9 cellular contexts compared by ENCODE assay signal in genomic region chr7:610531-611280, GRCh38.
DNase-seq lines count a peak whose midpoint lies in the region; ATAC-seq and TF ChIP-seq lines count a peak whose summit lies in the region.
"Had no signal": no experiment of that assay in that cellular context is flagged by ENCODE, and none has a peak within 500 bp of the region (broad histone marks: within the 10 kb centered on the region; RNA-seq: fewer than 3 reads in every experiment).

No MANE protein-coding gene starts in this region.

- DNase-seq in NOMO-1 treated with DMSO at 0.1 percent for 48 hours (lab: John Stamatoyannopoulos, UW; ENCODE audit: unreplicated experiment) = peak; percentile 50
- DNase-seq in NOMO-1 treated with dmso at 0.1 percent for 144 hours (lab: John Stamatoyannopoulos, UW; ENCODE audit: unreplicated experiment) = no peak
- peak; percentile 53 to 71 for DNase-seq in cardiac fibroblast (ENCODE audit: low read depth in 2 of 2)
- no peak for DNase-seq in left lobe of liver (ENCODE audit: low spot score)
- DNase-seq in germinal center (ENCODE audit: low spot score) = no peak
- DNase-seq: NCI-H1417 treated with DMSO at 0.1 percent for 48 hours had no signal

- H3K27ac Mint-ChIP-seq in stimulated activated naive CD8-positive, alpha-beta T cell treated with anti-CD3 and anti-CD28 coated beads, Interleukin-15, Interleukin-2, amounts not matched to agents 100 ng/mL and 50 ng/mL, for 24 hours = peak overlapping the region; percentile 92

- no peak for TF ChIP-seq CTCF in cardiac fibroblast (IDR thresholded peaks at IDR 0.05; ENCODE audit: low read depth, low read length)

- ATAC-seq in left lobe of liver = peak; percentile 69
- ATAC-seq in HG03342 (IDR thresholded peaks at IDR 0.05; ENCODE audit: unreplicated experiment) = no peak
- ATAC-seq in HG03175 (IDR thresholded peaks at IDR 0.05; ENCODE audit: unreplicated experiment) = no peak

- peaks cover 51% of the 10 kb centered on the region for H3K36me3 Mint-ChIP-seq in stimulated activated naive CD8-positive, alpha-beta T cell treated with anti-CD3 and anti-CD28 coated beads, Interleukin-15, Interleukin-2, amounts not matched to agents 100 ng/mL and 50 ng/mL, for 24 hours (ENCODE audit: low read depth)

- H3K9me3 Mint-ChIP-seq in stimulated activated naive CD8-positive, alpha-beta T cell treated with anti-CD3 and anti-CD28 coated beads, Interleukin-15, Interleukin-2, amounts not matched to agents 100 ng/mL and 50 ng/mL, for 24 hours = peaks cover 11% of the 10 kb centered on the region

- peaks cover 79% of the 10 kb centered on the region for H3K4me1 Mint-ChIP-seq in stimulated activated naive CD8-positive, alpha-beta T cell treated with anti-CD3 and anti-CD28 coated beads, Interleukin-15, Interleukin-2, amounts not matched to agents 100 ng/mL and 50 ng/mL, for 24 hours (ENCODE audit: low read depth)

- no peaks in the 10 kb centered on the region for H3K27me3 Mint-ChIP-seq in stimulated activated naive CD8-positive, alpha-beta T cell treated with anti-CD3 and anti-CD28 coated beads, Interleukin-15, Interleukin-2, amounts not matched to agents 100 ng/mL and 50 ng/mL, for 24 hours

- H3K4me3 Mint-ChIP-seq in stimulated activated naive CD8-positive, alpha-beta T cell treated with anti-CD3 and anti-CD28 coated beads, Interleukin-15, Interleukin-2, amounts not matched to agents 100 ng/mL and 50 ng/mL, for 24 hours = peak overlapping the region; percentile 84

- no peak overlapping the region for H3K4me3 ChIP-seq in cardiac fibroblast (replicated peaks in 1 of 2; ENCODE audit: low read depth in 2 of 2, low read length in 2 of 2)

Comparison
In these comparisons a context has a peak if more than half of its experiments do, and no peak if none do; other contexts are left out.
1. DNase-seq: peak in NOMO-1 treated with DMSO at 0.1 percent for 48 hours (single experiment) and cardiac fibroblast (2 of 2); none in NOMO-1 treated with dmso at 0.1 percent for 144 hours (single experiment), left lobe of liver (single experiment) and germinal center (single experiment).